Comparison of ENCODE assay signal across 1 cellular context in genomic region chr19:44891016-44891882, GRCh38.
TF ChIP-seq lines count a peak whose summit lies in the region.

Gene TOMM40, plus strand, starts transcription at chr19:44891254. Its CDS starts 162 bp downstream, at chr19:44891416.

TF ChIP-seq in K562, 482 proteins besides CTCF, POLR2A, EP300 and RAD21 (continued from another document and continues in another):
- no peak for TF ChIP-seq TSHZ1 (CRISPR knock-in tag; IDR thresholded peaks at IDR 0.05)
- TF ChIP-seq ZBTB11 (CRISPR knock-in tag; IDR thresholded peaks at IDR 0.05) = 0 out of 6 replicates have a peak, but pooled peaks of 1 of the 3 experiments have one; percentile 52
- TF ChIP-seq ATF3 (IDR thresholded peaks at IDR 0.05) = no peak
- TF ChIP-seq ATF3 (CRISPR knock-in tag; conservative IDR thresholded peaks at IDR 0.05) = no peak
- TF ChIP-seq CREB1 (IDR thresholded peaks at IDR 0.05) = peak; percentile 39; the same call in 1 of the 2 replicates
- TF ChIP-seq CREB1 (CRISPR knock-in tag; IDR thresholded peaks at IDR 0.05) = peak; percentile 62; the same call in 1 of the 2 replicates
- no peak for TF ChIP-seq ZNF124 (CRISPR knock-in tag; IDR thresholded peaks at IDR 0.05)
- 0 out of 2 replicates have a peak, but pooled peaks have one; percentile 13 for TF ChIP-seq REST (CRISPR knock-in tag; IDR thresholded peaks at IDR 0.05; ENCODE audit: low read depth)
- peak in 1 of 2 experiments; percentile 67; a peak in 1 of 4 replicates for TF ChIP-seq NONO (IDR thresholded peaks at IDR 0.05; ENCODE audit: low read depth in 2 of 2, low read length in 1 of 2)
- TF ChIP-seq FOXP1 (CRISPR knock-in tag; IDR thresholded peaks at IDR 0.05) = 0 out of 2 replicates have a peak, but pooled peaks have one; percentile 49
- TF ChIP-seq MNT (conservative IDR thresholded peaks at IDR 0.05) = peak; percentile 70 to 89
- peak; percentile 99 for TF ChIP-seq MBD2 (IDR thresholded peaks at IDR 0.05; ENCODE audit: borderline replicate concordance, low read depth)
- TF ChIP-seq ZBTB7A (IDR thresholded peaks at IDR 0.05; ENCODE audit: borderline replicate concordance, control insufficient read depth, low read depth, low read length) = peak; percentile 49; the same call in 1 of the 2 replicates
- peak; percentile 78; the same call in 1 of the 2 replicates for TF ChIP-seq ARID3A (IDR thresholded peaks at IDR 0.05; ENCODE audit: borderline replicate concordance, low read depth, low read length)
- TF ChIP-seq E2F6 (IDR thresholded peaks at IDR 0.05; ENCODE audit: borderline replicate concordance in 1 of 2, extremely low read depth in 1 of 2, insufficient read depth in 1 of 2, insufficient read length in 1 of 2, low read depth in 1 of 2, low read length in 1 of 2, poor library complexity in 1 of 2, severe bottlenecking in 1 of 2) = peak in 1 of 2 experiments; percentile 30
- peak; percentile 95 for TF ChIP-seq MYC (IDR thresholded peaks at IDR 0.05; ENCODE audit: low read depth, low read length)
- TF ChIP-seq MYC (CRISPR knock-in tag; IDR thresholded peaks at IDR 0.05; ENCODE audit: borderline replicate concordance, low read depth) = no peak
- TF ChIP-seq ZNF766 (CRISPR knock-in tag; conservative IDR thresholded peaks at IDR 0.05) = no peak
- no peak for TF ChIP-seq NR3C1 (CRISPR knock-in tag; IDR thresholded peaks at IDR 0.05)
- TF ChIP-seq FIP1L1 (IDR thresholded peaks at IDR 0.05; ENCODE audit: low read depth, low read length, poor library complexity, severe bottlenecking) = peak; percentile 29
- TF ChIP-seq JUND (IDR thresholded peaks at IDR 0.05; ENCODE audit: borderline replicate concordance, low read depth, low read length) = 0 out of 2 replicates have a peak, but pooled peaks have one; percentile 20
- TF ChIP-seq JUND (tag; IDR thresholded peaks at IDR 0.05; ENCODE audit: borderline replicate concordance, low read depth, low read length) = no peak
- TF ChIP-seq POLR2AphosphoS5 (IDR thresholded peaks at IDR 0.05; ENCODE audit: control insufficient read depth, insufficient read depth, low read depth, low read length) = peak; percentile 27; the same call in 1 of the 2 replicates
- TF ChIP-seq HMGN3 (IDR thresholded peaks at IDR 0.05; ENCODE audit: borderline replicate concordance, extremely low read depth, insufficient read length, low read depth, low read length) = peak; percentile 9
- peak; percentile 80 for TF ChIP-seq RB1 (IDR thresholded peaks at IDR 0.05; ENCODE audit: low read depth)
- TF ChIP-seq ASH1L (IDR thresholded peaks at IDR 0.05; ENCODE audit: borderline replicate concordance, low read depth, partially characterized antibody) = peak; percentile 89
- no peak for TF ChIP-seq THRAP3 (IDR thresholded peaks at IDR 0.05; ENCODE audit: borderline replicate concordance)
- peak; percentile 98 for TF ChIP-seq NEUROD1 (IDR thresholded peaks at IDR 0.05; ENCODE audit: borderline replicate concordance, low read depth, low read length, partially characterized antibody)
- TF ChIP-seq EWSR1 (IDR thresholded peaks at IDR 0.05; ENCODE audit: borderline replicate concordance, low read depth, partially characterized antibody) = no peak
- 0 out of 4 replicates have a peak, but pooled peaks of 1 of the 2 experiments have one; percentile 41 for TF ChIP-seq MAZ (CRISPR knock-in tag; conservative IDR thresholded peaks at IDR 0.05 in 1 of 2, IDR thresholded peaks at IDR 0.05 in 1 of 2)
- peak; percentile 82 for TF ChIP-seq SP1 (CRISPR knock-in tag; IDR thresholded peaks at IDR 0.05)
- TF ChIP-seq SMC3 (conservative IDR thresholded peaks at IDR 0.05; ENCODE audit: insufficient read depth, low read depth, low read length) = 0 out of 2 replicates have a peak, but pooled peaks have one; percentile 1
- TF ChIP-seq POLR2H (tag; IDR thresholded peaks at IDR 0.05; ENCODE audit: low read depth) = no peak
- peak; percentile 90 for TF ChIP-seq SP2 (IDR thresholded peaks at IDR 0.05; ENCODE audit: extremely low read depth, low read depth, low read length, poor library complexity, severe bottlenecking)
- peak; percentile 25; the same call in 1 of the 2 replicates for TF ChIP-seq BRD4 (IDR thresholded peaks at IDR 0.05)
- peak; percentile 69 for TF ChIP-seq CREB3L1 (IDR thresholded peaks at IDR 0.05; ENCODE audit: borderline replicate concordance, low read depth)
- TF ChIP-seq SAP30 (IDR thresholded peaks at IDR 0.05; ENCODE audit: borderline replicate concordance, insufficient read depth, low read depth, low read length, poor library complexity, severe bottlenecking) = peak; percentile 94
